7 cellular contexts compared by ENCODE assay signal in genomic region chr13:79973533-79973963, GRCh38.
DNase-seq lines count a peak whose midpoint lies in the region; ATAC-seq and TF ChIP-seq lines count a peak whose summit lies in the region.

No MANE protein-coding gene starts in this region.

- H3K27ac ChIP-seq in gastroesophageal sphincter (no peak overlapping the region), aorta (ENCODE audit: low read depth in 1 of 2, low read length in 2 of 2) (no peak overlapping the region)

- no peaks in the 10 kb centered on the region for H3K27me3 ChIP-seq in gastroesophageal sphincter
- no peaks in the 10 kb centered on the region for H3K27me3 ChIP-seq in aorta (ENCODE audit: control insufficient read depth in 1 of 2, insufficient read depth in 2 of 2, low read length in 1 of 2)

- 93 to 100% methylated on average over 2 to 3 of the region's 4 CpGs for WGBS in gastroesophageal sphincter (ENCODE audit: low coverage in 1 of 2), 2 donors
- WGBS in aorta, 2 donors = 91 to 95% methylated on average over 4 of the region's 4 CpGs

- no peak overlapping the region for H3K4me3 ChIP-seq in NB4 (ENCODE audit: low read depth, low read length)
- H3K4me3 ChIP-seq in gastroesophageal sphincter = no peak overlapping the region
- H3K4me3 ChIP-seq in aorta (ENCODE audit: low read length in 2 of 2) = no peak overlapping the region

- H3K4me1 Mint-ChIP-seq in HFFc6 (ENCODE audit: low read depth) = peaks cover 7% of the 10 kb centered on the region
- no peaks in the 10 kb centered on the region for H3K4me1 Mint-ChIP-seq in T-cell

- peak; percentile 77 for ATAC-seq in GM18520 (IDR thresholded peaks at IDR 0.05; ENCODE audit: unreplicated experiment)
- ATAC-seq in gastroesophageal sphincter = peak; percentile 85
- peak; percentile 26 for ATAC-seq in aorta (ENCODE audit: low FRiP score)
- ATAC-seq in T-cell (replicated peaks in 1 of 4) = no peak

- H3K36me3 Mint-ChIP-seq in HFFc6 (ENCODE audit: low read depth) (peaks cover 30% of the 10 kb centered on the region), T-cell (no peaks in the 10 kb centered on the region)

- H3K4me1 ChIP-seq in gastroesophageal sphincter = no peaks in the 10 kb centered on the region
- H3K4me1 ChIP-seq in aorta (ENCODE audit: control insufficient read depth in 1 of 2, insufficient read depth in 2 of 2, low read length in 2 of 2) = no peaks in the 10 kb centered on the region

- H3K9me3 Mint-ChIP-seq in HFFc6 (peaks cover 30% of the 10 kb centered on the region), T-cell (peaks cover 9 to 36% (median 28%) of the 10 kb centered on the region in 3 donors)

- intact Hi-C loops in aorta (cut with DNase I) = no loop called here

- TF ChIP-seq EP300 in gastroesophageal sphincter (IDR thresholded peaks at IDR 0.05) = no peak

- H3K36me3 ChIP-seq in gastroesophageal sphincter (no peaks in the 10 kb centered on the region), aorta (ENCODE audit: control insufficient read depth in 1 of 2, insufficient read depth in 2 of 2, low read length in 1 of 2) (no peaks in the 10 kb centered on the region)

- CTCF ChIA-PET in T-cell (lab: Charles Lee) = no interaction called here

- DNase-seq in HFFc6 (no peak), NB4 (ENCODE audit: low read depth) (peak; percentile 64), aorta (no peak), T-helper 1 cell (no peak), T-cell (no peak)

- H3K4me3 Mint-ChIP-seq in HFFc6 = no peak overlapping the region
- no peak overlapping the region for H3K4me3 Mint-ChIP-seq in T-cell

- H3K9me3 ChIP-seq in gastroesophageal sphincter (peaks cover 0 to 25% (median 0%) of the 10 kb centered on the region in 3 donors), aorta (ENCODE audit: control insufficient read depth, low read length) (peaks cover 1% of the 10 kb centered on the region)

- TF ChIP-seq POLR2A in NB4 (IDR thresholded peaks at IDR 0.05; ENCODE audit: extremely low read depth, insufficient read length) = no peak
- TF ChIP-seq POLR2A in gastroesophageal sphincter (IDR thresholded peaks at IDR 0.05) = no peak

- TF ChIP-seq CTCF in HFFc6 (IDR thresholded peaks at IDR 0.05) (peak; percentile 76), NB4 (IDR thresholded peaks at IDR 0.05; ENCODE audit: low read depth, low read length) (peak; percentile 58), gastroesophageal sphincter (IDR thresholded peaks at IDR 0.05) (peak; percentile 5 to 48 (median 17))

- no peaks in the 10 kb centered on the region; the same call in none of the 2 replicates for H3K27me3 Mint-ChIP-seq in HFFc6 (ENCODE audit: insufficient read depth)
- no peaks in the 10 kb centered on the region for H3K27me3 Mint-ChIP-seq in T-cell

- POLR2A ChIA-PET in T-cell (lab: Charles Lee) = no interaction called here

- H3K27ac Mint-ChIP-seq in HFFc6 (no peak overlapping the region), T-cell (no peak overlapping the region)

Comparison
In these comparisons a context has a peak if more than half of its experiments do, and no peak if none do; other contexts are left out.
1. ATAC-seq: peak in GM18520 (single experiment), gastroesophageal sphincter (single experiment) and aorta (single experiment); none in T-cell (0 of 4).
2. CTCF ChIP-seq: peak in every context shown above with its lines; median percentile 76 in HFFc6; 58 in NB4; 17 in gastroesophageal sphincter.